ENCODE assay signal across 1 cellular context in genomic region chr12:120132863-120133385, GRCh38.
A peak's percentile ranks its signal among the peaks of the same experiment; 100 is the strongest.
TF ChIP-seq lines count a peak whose summit lies in the region.

No MANE protein-coding gene starts in this region.

TF ChIP-seq in GM12878, 131 proteins besides CTCF, POLR2A, EP300 and RAD21 (continued from another document and continues in another):
- TF ChIP-seq NR2C2 (IDR thresholded peaks at IDR 0.05; ENCODE audit: borderline replicate concordance, control insufficient read depth, insufficient read length, low read depth) (no peak), BACH1 (IDR thresholded peaks at IDR 0.05; ENCODE audit: borderline replicate concordance) (peak; percentile 70; the same call in 1 of the 2 replicates), RELB (IDR thresholded peaks at IDR 0.05; ENCODE audit: low read depth) (peak; percentile 82; the same call in 1 of the 2 replicates), SIN3A (IDR thresholded peaks at IDR 0.05; ENCODE audit: low read depth, low read length) (0 out of 2 replicates have a peak, but pooled peaks have one; percentile 38), ZNF274 (IDR thresholded peaks at IDR 0.05; ENCODE audit: insufficient read depth, insufficient read length) (no peak), SMC3 (IDR thresholded peaks at IDR 0.05; ENCODE audit: borderline replicate concordance, low read length) (no peak; the same call in 1 of the 2 replicates), MYC (IDR thresholded peaks at IDR 0.05; ENCODE audit: insufficient read depth, insufficient read length, insufficient replicate concordance, low read length, severe bottlenecking) (no peak), FOXM1 (IDR thresholded peaks at IDR 0.05; ENCODE audit: low read depth, low read length) (peak; percentile 42; the same call in 1 of the 2 replicates), REST (IDR thresholded peaks at IDR 0.05; ENCODE audit: low read depth, low read length) (no peak), SMAD5 (IDR thresholded peaks at IDR 0.05; ENCODE audit: low read depth) (no peak), RUNX3 (IDR thresholded peaks at IDR 0.05; ENCODE audit: low read length) (peak; percentile 85), CBFB (IDR thresholded peaks at IDR 0.05; ENCODE audit: low read depth) (peak; percentile 64; the same call in 1 of the 2 replicates), SREBF1 (IDR thresholded peaks at IDR 0.05; ENCODE audit: low read length) (no peak), EGR1 (IDR thresholded peaks at IDR 0.05; ENCODE audit: borderline replicate concordance in 1 of 2, low read depth in 2 of 2, low read length in 2 of 2) (peak in 1 of 2 experiments; percentile 74; a peak in 2 of 3 replicates), JUND (IDR thresholded peaks at IDR 0.05; ENCODE audit: low read depth, low read length) (no peak), CHD4 (IDR thresholded peaks at IDR 0.05) (no peak), CHD2 (IDR thresholded peaks at IDR 0.05; ENCODE audit: borderline replicate concordance, low read depth, low read length) (no peak), IRF3 (IDR thresholded peaks at IDR 0.05) (no peak), EED (IDR thresholded peaks at IDR 0.05; ENCODE audit: low read depth) (peak; percentile 89), USF2 (IDR thresholded peaks at IDR 0.05; ENCODE audit: borderline replicate concordance, low read depth, low read length) (no peak; the same call in 1 of the 2 replicates), KAT2A (conservative IDR thresholded peaks at IDR 0.05; ENCODE audit: control insufficient read depth, low read depth, low read length) (no peak), IKZF2 (IDR thresholded peaks at IDR 0.05) (peak; percentile 95 to 97), BCL11A (IDR thresholded peaks at IDR 0.05; ENCODE audit: low read depth, low read length) (no peak; the same call in 1 of the 2 replicates), RFX5 (IDR thresholded peaks at IDR 0.05; ENCODE audit: low read depth, low read length) (no peak), ATF2 (IDR thresholded peaks at IDR 0.05; ENCODE audit: low read length) (peak; percentile 78), NR2C1 (IDR thresholded peaks at IDR 0.05) (no peak), NFXL1 (IDR thresholded peaks at IDR 0.05; ENCODE audit: borderline replicate concordance) (no peak), CEBPB (IDR thresholded peaks at IDR 0.05; ENCODE audit: borderline replicate concordance in 1 of 2, low read depth in 2 of 2, low read length in 2 of 2) (no peak), MEF2A (IDR thresholded peaks at IDR 0.05; ENCODE audit: insufficient read depth, low read depth, low read length) (peak; percentile 89), E2F8 (IDR thresholded peaks at IDR 0.05; ENCODE audit: low read depth, partially characterized antibody) (no peak), RAD51 (IDR thresholded peaks at IDR 0.05) (peak; percentile 75), SRF (IDR thresholded peaks at IDR 0.05; ENCODE audit: low read depth in 2 of 2, low read length in 2 of 2) (no peak), BCLAF1 (IDR thresholded peaks at IDR 0.05) (no peak), USF1 (IDR thresholded peaks at IDR 0.05; ENCODE audit: borderline replicate concordance, extremely low read length, insufficient read depth, low read depth, low read length) (no peak), MLLT1 (IDR thresholded peaks at IDR 0.05) (peak; percentile 48; the same call in 1 of the 2 replicates), IRF5 (IDR thresholded peaks at IDR 0.05; ENCODE audit: borderline replicate concordance) (no peak), KDM1A (IDR thresholded peaks at IDR 0.05; ENCODE audit: borderline replicate concordance) (no peak), DPF2 (IDR thresholded peaks at IDR 0.05) (peak; percentile 90), POLR2AphosphoS2 (IDR thresholded peaks at IDR 0.05; ENCODE audit: low read depth, low read length) (no peak; the same call in none of the 2 replicates), POLR2AphosphoS5 (IDR thresholded peaks at IDR 0.05; ENCODE audit: low read length) (peak; percentile 80), RBBP5 (conservative IDR thresholded peaks at IDR 0.05) (no peak), NFYA (IDR thresholded peaks at IDR 0.05; ENCODE audit: borderline replicate concordance, low read depth, low read length) (no peak), CREM (IDR thresholded peaks at IDR 0.05; ENCODE audit: low read depth) (peak; percentile 76), BMI1 (IDR thresholded peaks at IDR 0.05; ENCODE audit: borderline replicate concordance) (0 out of 2 replicates have a peak, but pooled peaks have one; percentile 33), ZNF24 (IDR thresholded peaks at IDR 0.05) (no peak), POU2F2 (IDR thresholded peaks at IDR 0.05; ENCODE audit: borderline replicate concordance, low read depth, low read length) (peak; percentile 98), ATF7 (IDR thresholded peaks at IDR 0.05; ENCODE audit: low read depth) (peak; percentile 94)
